ENCODE assay signal across 27 cellular contexts in the genomic region with DNA sequence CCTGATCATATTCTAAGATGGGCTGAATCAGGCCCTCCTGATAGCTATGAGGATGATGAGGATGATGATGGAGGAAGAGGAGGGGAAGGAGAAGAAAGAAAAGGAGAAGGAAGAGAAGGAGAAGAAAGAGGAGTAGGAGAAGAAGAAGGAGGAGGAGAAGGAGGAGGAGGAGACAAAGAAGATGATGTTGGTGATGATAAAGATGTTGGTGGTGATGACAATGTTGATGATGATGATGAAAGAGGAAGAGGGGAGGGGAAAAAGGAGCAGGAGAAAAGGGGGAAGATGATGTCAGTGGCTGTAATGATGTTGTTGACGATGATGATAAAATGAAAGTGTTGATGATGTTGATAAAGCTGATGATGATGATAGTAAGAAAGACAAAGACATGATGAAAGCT.
"Had no signal": no experiment of that assay in that cellular context is flagged by ENCODE, and none has a peak within 500 bp of the region (broad histone marks: within the 10 kb centered on the region; RNA-seq: fewer than 3 reads in every experiment).

No MANE protein-coding gene starts in this region.

- H3K27me3 ChIP-seq: colonic mucosa, esophagus squamous epithelium, gastrocnemius medialis, heart right ventricle, left lung had no signal

- H3K4me3 ChIP-seq: colonic mucosa, esophagus squamous epithelium, gastrocnemius medialis, heart right ventricle, left lung, lower lobe of right lung, mucosa of descending colon had no signal

- ATAC-seq: effector memory CD8-positive, alpha-beta T cell; esophagus mucosa; gastrocnemius medialis; heart right ventricle; left cardiac atrium; left lung; left ventricle myocardium superior; lower lobe of right lung; mucosa of descending colon had no signal

- H3K4me1 Mint-ChIP-seq: naive B cell had no signal

- FAIRE-seq: endometrium, islet of Langerhans, keratinocyte had no signal

- H3K27ac ChIP-seq: colonic mucosa, epithelial cell of prostate, esophagus squamous epithelium, gastrocnemius medialis, heart right ventricle, left lung, lower lobe of right lung had no signal

- H3K4me3 Mint-ChIP-seq: dendritic cell treated with granulocyte-macrophage colony-stimulating factor and Interleukin-4, amounts not matched to agents 40 ng/mL and 50 ng/mL, for 4 days; effector memory CD8-positive, alpha-beta T cell; endodermal cell; mesothelial cell of epicardium; naive B cell had no signal

- H3K27ac Mint-ChIP-seq: dendritic cell treated with granulocyte-macrophage colony-stimulating factor and Interleukin-4, amounts not matched to agents 40 ng/mL and 50 ng/mL, for 4 days; effector memory CD8-positive, alpha-beta T cell; endodermal cell; mesothelial cell of epicardium had no signal

- DNase-seq: colonic mucosa; cortex of kidney; effector CD8-positive, alpha-beta T cell; effector memory CD8-positive, alpha-beta T cell; endodermal cell; erythroblast; esophagus squamous epithelium; foreskin fibroblast; foreskin melanocyte; gastrocnemius medialis; glutamatergic neuron; heart right ventricle; hippocampal formation; left cardiac atrium; left lung; left ventricle myocardium superior; lower lobe of right lung; mesenchymal stem cell; mucosa of descending colon; naive B cell had no signal

- H3K36me3 Mint-ChIP-seq: mesothelial cell of epicardium, naive B cell had no signal

- H3K9me3 Mint-ChIP-seq: dendritic cell treated with granulocyte-macrophage colony-stimulating factor and Interleukin-4, amounts not matched to agents 40 ng/mL and 50 ng/mL, for 4 days; endodermal cell; mesothelial cell of epicardium had no signal

- H3K9me3 ChIP-seq: colonic mucosa, esophagus squamous epithelium, gastrocnemius medialis, heart right ventricle, left lung, lower lobe of right lung, mucosa of descending colon had no signal

- H3K4me1 ChIP-seq: colonic mucosa, gastrocnemius medialis, left lung, lower lobe of right lung had no signal

- H3K36me3 ChIP-seq: colonic mucosa, esophagus squamous epithelium, gastrocnemius medialis, heart right ventricle, left lung, lower lobe of right lung had no signal
